In genomic region chr6:513961-514360, GRCh38 we compare ENCODE assay signal across 25 cellular contexts.
A peak's percentile ranks its signal among the peaks of the same experiment; 100 is the strongest.
DNase-seq lines count a peak whose midpoint lies in the region; ATAC-seq and TF ChIP-seq lines count a peak whose summit lies in the region.
"Had no signal": no experiment of that assay in that cellular context is flagged by ENCODE, and none has a peak within 500 bp of the region (broad histone marks: within the 10 kb centered on the region; RNA-seq: fewer than 3 reads in every experiment).

No MANE protein-coding gene starts in this region.

- no peak overlapping the region for H3K4me3 ChIP-seq in CD4-positive, alpha-beta memory T cell (ENCODE audit: low read length in 2 of 2)
- H3K4me3 ChIP-seq: esophagus muscularis mucosa, PC-9, right lobe of liver, testis had no signal

- intact Hi-C loops in activated CD4-positive, alpha-beta T cell treated with anti-CD3 and anti-CD28 coated beads, Interleukin-2, amount 10 ng/mL, durations not matched to agents 24 days and 14 days (cut with micrococcal nuclease): no loop called here
- intact Hi-C loops in CD4-positive, alpha-beta memory T cell (cut with micrococcal nuclease): no loop called here
- intact Hi-C loops in head of caudate nucleus (cut with DNase I): no loop called here

- POLR2A ChIA-PET in CD4-positive, alpha-beta memory T cell (lab: Charles Lee; ENCODE audit: partially characterized antibody): interaction anchor here (1.2 kb wide), 1 partner anchor 69 kb away, joined by 3 read pairs; no protein-coding TSS in a partner anchor

- H3K9me3 Mint-ChIP-seq in activated CD4-positive, alpha-beta T cell treated with anti-CD3 and anti-CD28 coated beads, Interleukin-2, amount 10 ng/mL, durations not matched to agents 24 days and 14 days: peaks cover 4% of the 10 kb centered on the region
- H3K9me3 Mint-ChIP-seq in CD4-positive, alpha-beta memory T cell: peaks cover 0 to 10% (median 0%) of the 10 kb centered on the region in 8 donors
- peaks cover 9% of the 10 kb centered on the region for H3K9me3 Mint-ChIP-seq in activated naive CD8-positive, alpha-beta T cell treated with anti-CD3 and anti-CD28 coated beads for 36 hours
- peaks cover 12% of the 10 kb centered on the region for H3K9me3 Mint-ChIP-seq in neural crest cell

- no peaks in the 10 kb centered on the region for H3K36me3 ChIP-seq in CD4-positive, alpha-beta memory T cell (ENCODE audit: insufficient read depth, low read length)
- H3K36me3 ChIP-seq: right lobe of liver had no signal

- peaks cover 56% of the 10 kb centered on the region for H3K4me1 Mint-ChIP-seq in activated CD4-positive, alpha-beta T cell treated with anti-CD3 and anti-CD28 coated beads, Interleukin-2, amount 10 ng/mL, durations not matched to agents 24 days and 14 days
- H3K4me1 Mint-ChIP-seq in CD4-positive, alpha-beta memory T cell: peaks cover 36 to 64% (median 42%) of the 10 kb centered on the region in 4 donors
- H3K4me1 Mint-ChIP-seq in activated naive CD8-positive, alpha-beta T cell treated with anti-CD3 and anti-CD28 coated beads for 36 hours: peaks cover 66% of the 10 kb centered on the region
- H3K4me1 Mint-ChIP-seq in neural crest cell: peaks cover 9% of the 10 kb centered on the region

- CTCF ChIA-PET in CD4-positive, alpha-beta memory T cell (lab: Charles Lee; ENCODE audit: partially characterized antibody): no interaction called here

- no peak for ATAC-seq in GM19397 (IDR thresholded peaks at IDR 0.05; ENCODE audit: unreplicated experiment)
- ATAC-seq: right lobe of liver, Right ventricle myocardium inferior, SK-N-SH treated with all-trans-retinoic acid at 6 μM for 48 hours had no signal

- H3K27ac ChIP-seq in CD4-positive, alpha-beta memory T cell (ENCODE audit: low read depth, low read length): no peak overlapping the region
- H3K27ac ChIP-seq: esophagus muscularis mucosa, PC-9, right lobe of liver had no signal

- H3K27me3 ChIP-seq in CD4-positive, alpha-beta memory T cell (ENCODE audit: insufficient read depth, low read length): no peaks in the 10 kb centered on the region
- H3K27me3 ChIP-seq: esophagus muscularis mucosa, right lobe of liver, testis had no signal

- peak overlapping the region; percentile 88 for H3K27ac Mint-ChIP-seq in activated CD4-positive, alpha-beta T cell treated with anti-CD3 and anti-CD28 coated beads, Interleukin-2, amount 10 ng/mL, durations not matched to agents 24 days and 14 days
- peak overlapping the region in 4 of 7 donors; percentile 44 to 77 (median 62) for H3K27ac Mint-ChIP-seq in CD4-positive, alpha-beta memory T cell
- peak overlapping the region; percentile 84 for H3K27ac Mint-ChIP-seq in activated naive CD8-positive, alpha-beta T cell treated with anti-CD3 and anti-CD28 coated beads for 36 hours
- H3K27ac Mint-ChIP-seq in neural crest cell (ENCODE audit: unreplicated experiment): peak overlapping the region; percentile 19

- no peaks in the 10 kb centered on the region for H3K9me3 ChIP-seq in CD4-positive, alpha-beta memory T cell (ENCODE audit: control insufficient read depth in 1 of 2, low read length in 2 of 2)
- H3K9me3 ChIP-seq: right lobe of liver, testis had no signal

- peak overlapping the region; percentile 35 for H3K4me3 Mint-ChIP-seq in activated CD4-positive, alpha-beta T cell treated with anti-CD3 and anti-CD28 coated beads, Interleukin-2, amount 10 ng/mL, durations not matched to agents 24 days and 14 days
- peak overlapping the region in 1 of 8 donors; percentile 41 for H3K4me3 Mint-ChIP-seq in CD4-positive, alpha-beta memory T cell
- no peak overlapping the region for H3K4me3 Mint-ChIP-seq in activated naive CD8-positive, alpha-beta T cell treated with anti-CD3 and anti-CD28 coated beads for 36 hours
- no peak overlapping the region for H3K4me3 Mint-ChIP-seq in neural crest cell

- H3K4me1 ChIP-seq in CD4-positive, alpha-beta memory T cell (ENCODE audit: insufficient read depth, low read length): peaks cover 32% of the 10 kb centered on the region
- H3K4me1 ChIP-seq: esophagus muscularis mucosa, right lobe of liver had no signal

- peaks cover 46% of the 10 kb centered on the region for H3K36me3 Mint-ChIP-seq in activated CD4-positive, alpha-beta T cell treated with anti-CD3 and anti-CD28 coated beads, Interleukin-2, amount 10 ng/mL, durations not matched to agents 24 days and 14 days (ENCODE audit: low read depth)
- H3K36me3 Mint-ChIP-seq in CD4-positive, alpha-beta memory T cell: peaks cover 11 to 40% of the 10 kb centered on the region in 2 donors
- peaks cover 53% of the 10 kb centered on the region for H3K36me3 Mint-ChIP-seq in activated naive CD8-positive, alpha-beta T cell treated with anti-CD3 and anti-CD28 coated beads for 36 hours
- peaks cover 33% of the 10 kb centered on the region for H3K36me3 Mint-ChIP-seq in neural crest cell (ENCODE audit: low read depth)

- TF ChIP-seq CTCF in neural crest cell (conservative IDR thresholded peaks at IDR 0.05): no peak

- H3K27me3 Mint-ChIP-seq in activated CD4-positive, alpha-beta T cell treated with anti-CD3 and anti-CD28 coated beads, Interleukin-2, amount 10 ng/mL, durations not matched to agents 24 days and 14 days: no peaks in the 10 kb centered on the region
- H3K27me3 Mint-ChIP-seq in CD4-positive, alpha-beta memory T cell: no peaks in the 10 kb centered on the region
- H3K27me3 Mint-ChIP-seq in activated naive CD8-positive, alpha-beta T cell treated with anti-CD3 and anti-CD28 coated beads for 36 hours: no peaks in the 10 kb centered on the region
- no peaks in the 10 kb centered on the region for H3K27me3 Mint-ChIP-seq in neural crest cell (ENCODE audit: low read depth)

- DNase-seq in activated CD4-positive, alpha-beta T cell treated with anti-CD3 and anti-CD28 coated beads, Interleukin-2, amount 10 ng/mL, durations not matched to agents 24 days and 14 days: peak; percentile 49
- DNase-seq in activated CD4-positive, alpha-beta T cell treated with anti-CD3 and anti-CD28 coated beads for 1 hour: no peak
- DNase-seq in CD4-positive, alpha-beta memory T cell: no peak
- no peak for DNase-seq in activated naive CD8-positive, alpha-beta T cell treated with anti-CD3 and anti-CD28 coated beads for 36 hours
- DNase-seq in neural crest cell (ENCODE audit: low read depth, low spot score) (no peak), GM19238 (ENCODE audit: insufficient read length, low spot score) (no peak), head of caudate nucleus (no peak)
- DNase-seq: caudate nucleus; cortex of kidney; DMS153; foreskin melanocyte; IMR-90; NCI-H1048; NCI-H187 treated with DMSO at 0.1 percent for 48 hours; NCI-H2171 treated with DMSO at 0.1 percent for 48 hours; NCI-H524; NK-92 treated with Interleukin-12 subunit alpha and Interleukin-12 subunit beta, amount 100 ng/mL, for 24 hours; PC-9; right lobe of liver; stimulated activated CD4-positive, alpha-beta T cell treated with anti-CD3 and anti-CD28 coated beads, Interleukin-2, amount 100 ng/mL, for 48 hours; testis had no signal

Comparison
In these comparisons a context has a peak if more than half of its experiments do, and no peak if none do; other contexts are left out.
1. H3K27ac Mint-ChIP-seq: peak in every context shown above with its lines; median percentile 88 in activated CD4-positive, alpha-beta T cell treated with anti-CD3 and anti-CD28 coated beads, Interleukin-2, amount 10 ng/mL, durations not matched to agents 24 days and 14 days; 84 in activated naive CD8-positive, alpha-beta T cell treated with anti-CD3 and anti-CD28 coated beads for 36 hours; 62 in CD4-positive, alpha-beta memory T cell; 19 in neural crest cell.